Comparison of ENCODE assay signal across 34 cellular contexts in genomic region chr11:71109586-71109985, GRCh38.
"Had no signal": no experiment of that assay in that cellular context is flagged by ENCODE, and none has a peak within 500 bp of the region (broad histone marks: within the 10 kb centered on the region; RNA-seq: fewer than 3 reads in every experiment).

No MANE protein-coding gene starts in this region.

- H3K4me3 ChIP-seq: ascending aorta had no signal

- H3K27ac Mint-ChIP-seq: activated CD4-positive, alpha-beta memory T cell treated with anti-CD3 and anti-CD28 coated beads, Interleukin-2, amount 10 ng/mL, durations not matched to agents 7 days and 5 days; activated CD4-positive, alpha-beta T cell treated with anti-CD3 and anti-CD28 coated beads for 36 hours; activated CD4-positive, alpha-beta T cell treated with anti-CD3 and anti-CD28 coated beads, Interleukin-2, amount 10 ng/mL, durations not matched to agents 7 days and 5 days; activated CD8-positive, alpha-beta memory T cell treated with anti-CD3 and anti-CD28 coated beads, Interleukin-2, amount 10 ng/mL, durations not matched to agents 7 days and 5 days; activated CD8-positive, alpha-beta T cell treated with anti-CD3 and anti-CD28 coated beads, Interleukin-2, amount 10 ng/mL, durations not matched to agents 7 days and 5 days; activated naive CD4-positive, alpha-beta T cell treated with anti-CD3 and anti-CD28 coated beads, Interleukin-2, amount 10 ng/mL, durations not matched to agents 7 days and 5 days; activated naive CD4-positive, alpha-beta T cell treated with anti-CD3 and anti-CD28 coated beads, Interleukin-2, amount 50 U/mL, for 24 hours; activated naive CD8-positive, alpha-beta T cell; activated naive CD8-positive, alpha-beta T cell treated with anti-CD3 and anti-CD28 coated beads, Interleukin-2, amount 10 ng/mL, durations not matched to agents 7 days and 5 days; activated naive CD8-positive, alpha-beta T cell treated with anti-CD3 and anti-CD28 coated beads, Interleukin-2, amount 50 U/mL, for 24 hours; activated T-cell treated with anti-CD3 and anti-CD28 coated beads, Interleukin-2, amount 50 U/mL, for 24 hours; activated T-helper 2 cell treated with anti-CD3 and anti-CD28 coated beads, Interferon-gamma antibody, Interleukin-2, Interleukin-4, amounts not matched to agents 10 μg/mL and 5 μg/mL and 100 μg/mL, durations not matched to agents 14 hours and 24 hours and 36 hours; brain; T-helper 1 cell treated with Interleukin-12 subunit alpha and Interleukin-12 subunit beta and Interleukin-4 antibody, amounts not matched to agents 30 μg/mL and 1 μg/mL, for 36 hours; T-helper 2 cell treated with Interferon-gamma antibody and Interleukin-4, amounts not matched to agents 5 μg/mL and 100 μg/mL, for 36 hours; WTC11 had no signal

- H3K27ac ChIP-seq: ascending aorta, WERI-Rb-1 had no signal

- H3K36me3 ChIP-seq: ascending aorta, WERI-Rb-1 had no signal

- H3K27me3 ChIP-seq: ascending aorta had no signal

- DNase-seq: activated CD4-positive, alpha-beta memory T cell treated with anti-CD3 and anti-CD28 coated beads, Interleukin-2, amount 10 ng/mL, durations not matched to agents 7 days and 5 days; activated CD4-positive, alpha-beta T cell treated with anti-CD3 and anti-CD28 coated beads for 1 hour; activated CD4-positive, alpha-beta T cell treated with anti-CD3 and anti-CD28 coated beads for 36 hours; activated CD4-positive, alpha-beta T cell treated with anti-CD3 and anti-CD28 coated beads for 48 hours; activated CD4-positive, alpha-beta T cell treated with anti-CD3 and anti-CD28 coated beads, Interleukin-2, amount 10 ng/mL, durations not matched to agents 7 days and 5 days; activated CD4-positive, alpha-beta T cell treated with anti-CD3 and anti-CD28 coated beads, Interleukin-2, amount 50 U/mL, for 48 hours; activated CD4-positive, CD25-positive, alpha-beta regulatory T cell; activated CD8-positive, alpha-beta memory T cell treated with anti-CD3 and anti-CD28 coated beads for 24 hours; activated CD8-positive, alpha-beta memory T cell treated with anti-CD3 and anti-CD28 coated beads, Interleukin-2, amount 10 ng/mL, durations not matched to agents 7 days and 5 days; activated CD8-positive, alpha-beta memory T cell treated with anti-CD3 and anti-CD28 coated beads, Interleukin-2, amount 50 U/mL, for 48 hours; activated CD8-positive, alpha-beta T cell treated with anti-CD3 and anti-CD28 coated beads, Interleukin-2, amount 10 ng/mL, durations not matched to agents 7 days and 5 days; activated effector memory CD4-positive, alpha-beta T cell treated with Interleukin-2 at 50 U/mL for 16 hours; activated gamma-delta T cell; activated naive CD4-positive, alpha-beta T cell treated with anti-CD3 and anti-CD28 coated beads, Interleukin-2, amount 10 ng/mL, durations not matched to agents 7 days and 5 days; activated naive CD4-positive, alpha-beta T cell treated with Interleukin-2 at 50 U/mL for 16 hours; activated naive CD8-positive, alpha-beta T cell treated with anti-CD3 and anti-CD28 coated beads, Interleukin-2, amount 10 ng/mL, durations not matched to agents 7 days and 5 days; activated naive CD8-positive, alpha-beta T cell treated with anti-CD3 and anti-CD28 coated beads, Interleukin-2, amount 50 U/mL, for 24 hours; activated T-cell treated with anti-CD3 and anti-CD28 coated beads, Interleukin-2, amount 50 U/mL, for 24 hours; activated T-cell treated with anti-CD3 and anti-CD28 coated beads, Interleukin-2, amount 50 U/mL, for 48 hours; amygdala; anterior cingulate cortex; central memory CD4-positive, alpha-beta T cell; T-helper 1 cell; T-helper 2 cell; T-helper 9 cell; WERI-Rb-1 had no signal

- H3K4me1 ChIP-seq: ascending aorta had no signal

- H3K4me1 Mint-ChIP-seq: activated CD4-positive, alpha-beta T cell treated with anti-CD3 and anti-CD28 coated beads for 36 hours; activated naive CD4-positive, alpha-beta T cell treated with anti-CD3 and anti-CD28 coated beads, Interleukin-2, amount 10 ng/mL, durations not matched to agents 7 days and 5 days; activated naive CD4-positive, alpha-beta T cell treated with anti-CD3 and anti-CD28 coated beads, Interleukin-2, amount 50 U/mL, for 24 hours; activated naive CD8-positive, alpha-beta T cell treated with anti-CD3 and anti-CD28 coated beads, Interleukin-2, amount 10 ng/mL, durations not matched to agents 7 days and 5 days; activated naive CD8-positive, alpha-beta T cell treated with anti-CD3 and anti-CD28 coated beads, Interleukin-2, amount 50 U/mL, for 24 hours had no signal

- H3K9me3 Mint-ChIP-seq: activated CD4-positive, alpha-beta memory T cell treated with anti-CD3 and anti-CD28 coated beads, Interleukin-2, amount 10 ng/mL, durations not matched to agents 7 days and 5 days; activated CD4-positive, alpha-beta T cell treated with anti-CD3 and anti-CD28 coated beads, Interleukin-2, amount 10 ng/mL, durations not matched to agents 7 days and 5 days; activated naive CD4-positive, alpha-beta T cell treated with anti-CD3 and anti-CD28 coated beads, Interleukin-2, amount 10 ng/mL, durations not matched to agents 7 days and 5 days; activated naive CD4-positive, alpha-beta T cell treated with anti-CD3 and anti-CD28 coated beads, Interleukin-2, amount 50 U/mL, for 24 hours; activated naive CD8-positive, alpha-beta T cell treated with anti-CD3 and anti-CD28 coated beads, Interleukin-2, amount 10 ng/mL, durations not matched to agents 7 days and 5 days; activated naive CD8-positive, alpha-beta T cell treated with anti-CD3 and anti-CD28 coated beads, Interleukin-2, amount 50 U/mL, for 24 hours; activated T-cell treated with anti-CD3 and anti-CD28 coated beads, Interleukin-2, amount 50 U/mL, for 24 hours; activated T-helper 2 cell treated with anti-CD3 and anti-CD28 coated beads, Interferon-gamma antibody, Interleukin-2, Interleukin-4, amounts not matched to agents 10 μg/mL and 5 μg/mL and 100 μg/mL, durations not matched to agents 14 hours and 24 hours and 36 hours; brain; T-helper 1 cell treated with Interleukin-12 subunit alpha and Interleukin-12 subunit beta and Interleukin-4 antibody, amounts not matched to agents 30 μg/mL and 1 μg/mL, for 36 hours; T-helper 2 cell treated with Interferon-gamma antibody and Interleukin-4, amounts not matched to agents 5 μg/mL and 100 μg/mL, for 36 hours; WTC11 had no signal

- H3K4me3 Mint-ChIP-seq: activated CD4-positive, alpha-beta memory T cell treated with anti-CD3 and anti-CD28 coated beads, Interleukin-2, amount 10 ng/mL, durations not matched to agents 7 days and 5 days; activated CD4-positive, alpha-beta T cell treated with anti-CD3 and anti-CD28 coated beads for 36 hours; activated CD4-positive, alpha-beta T cell treated with anti-CD3 and anti-CD28 coated beads, Interleukin-2, amount 10 ng/mL, durations not matched to agents 7 days and 5 days; activated CD8-positive, alpha-beta memory T cell treated with anti-CD3 and anti-CD28 coated beads, Interleukin-2, amount 10 ng/mL, durations not matched to agents 7 days and 5 days; activated CD8-positive, alpha-beta T cell treated with anti-CD3 and anti-CD28 coated beads, Interleukin-2, amount 10 ng/mL, durations not matched to agents 7 days and 5 days; activated naive CD4-positive, alpha-beta T cell treated with anti-CD3 and anti-CD28 coated beads, Interleukin-2, amount 10 ng/mL, durations not matched to agents 7 days and 5 days; activated naive CD4-positive, alpha-beta T cell treated with anti-CD3 and anti-CD28 coated beads, Interleukin-2, amount 50 U/mL, for 24 hours; activated naive CD8-positive, alpha-beta T cell; activated naive CD8-positive, alpha-beta T cell treated with anti-CD3 and anti-CD28 coated beads, Interleukin-2, amount 10 ng/mL, durations not matched to agents 7 days and 5 days; activated naive CD8-positive, alpha-beta T cell treated with anti-CD3 and anti-CD28 coated beads, Interleukin-2, amount 50 U/mL, for 24 hours; activated T-cell treated with anti-CD3 and anti-CD28 coated beads, Interleukin-2, amount 50 U/mL, for 24 hours; brain; T-helper 1 cell treated with Interleukin-12 subunit alpha and Interleukin-12 subunit beta and Interleukin-4 antibody, amounts not matched to agents 30 μg/mL and 1 μg/mL, for 36 hours; T-helper 2 cell treated with Interferon-gamma antibody and Interleukin-4, amounts not matched to agents 5 μg/mL and 100 μg/mL, for 36 hours; WTC11 had no signal

- H3K36me3 Mint-ChIP-seq: activated CD8-positive, alpha-beta memory T cell treated with anti-CD3 and anti-CD28 coated beads, Interleukin-2, amount 10 ng/mL, durations not matched to agents 7 days and 5 days; activated naive CD4-positive, alpha-beta T cell treated with anti-CD3 and anti-CD28 coated beads, Interleukin-2, amount 10 ng/mL, durations not matched to agents 7 days and 5 days; activated naive CD4-positive, alpha-beta T cell treated with anti-CD3 and anti-CD28 coated beads, Interleukin-2, amount 50 U/mL, for 24 hours; activated naive CD8-positive, alpha-beta T cell; activated naive CD8-positive, alpha-beta T cell treated with anti-CD3 and anti-CD28 coated beads, Interleukin-2, amount 10 ng/mL, durations not matched to agents 7 days and 5 days; brain had no signal

- H3K27me3 Mint-ChIP-seq: activated CD4-positive, alpha-beta memory T cell treated with anti-CD3 and anti-CD28 coated beads, Interleukin-2, amount 10 ng/mL, durations not matched to agents 7 days and 5 days; activated CD4-positive, alpha-beta T cell treated with anti-CD3 and anti-CD28 coated beads, Interleukin-2, amount 10 ng/mL, durations not matched to agents 7 days and 5 days had no signal

- H3K9me3 ChIP-seq: ascending aorta had no signal
